In the genomic region with DNA sequence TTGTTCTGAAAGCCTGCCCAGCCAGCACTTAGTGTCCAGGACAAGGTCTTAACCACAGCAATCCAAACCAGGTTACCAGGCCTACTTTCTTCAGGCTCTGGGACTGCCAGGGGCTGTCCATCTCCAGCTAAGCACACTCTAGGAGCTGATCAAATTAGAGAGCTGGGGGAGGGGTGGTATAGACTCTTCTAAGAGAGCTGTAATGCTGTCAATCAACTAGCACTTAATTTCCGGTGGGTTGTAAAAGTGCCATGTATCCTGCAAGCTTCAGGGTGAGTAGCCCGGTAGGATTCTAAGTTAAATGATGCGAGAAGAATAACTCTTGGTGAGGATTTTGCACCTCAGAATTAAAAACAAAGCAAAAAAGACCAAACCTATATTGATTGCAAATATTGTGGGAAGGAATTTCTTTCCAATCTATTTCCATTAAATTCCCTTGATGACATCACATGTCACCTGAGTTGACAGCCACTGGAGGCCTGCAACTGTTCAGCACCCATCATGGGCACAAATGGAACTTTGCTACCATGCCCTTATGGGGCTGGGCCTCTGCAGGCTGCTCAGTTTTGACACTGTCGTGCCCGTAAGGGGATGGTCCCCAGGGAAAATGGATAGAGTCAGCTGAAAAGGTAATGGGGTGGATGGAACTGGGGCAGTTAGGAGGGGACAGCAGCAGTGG, we compare ENCODE assay signal across 1 cellular context.
A peak's percentile ranks its signal among the peaks of the same experiment; 100 is the strongest.
TF ChIP-seq lines count a peak whose summit lies in the region.

No MANE protein-coding gene starts in this region.

TF ChIP-seq in HEK293, 187 proteins besides CTCF, POLR2A, EP300 and RAD21 (continued from another document):
- TF ChIP-seq TRIM28 (IDR thresholded peaks at IDR 0.05; ENCODE audit: borderline replicate concordance, low read length), result peak; percentile 36; the same call in 1 of the 2 replicates
- TF ChIP-seq ZNF335 (tag by site-specific recombination; conservative IDR thresholded peaks at IDR 0.05), result peak; percentile 64; the same call in 1 of the 2 replicates
- TF ChIP-seq OSR2 (tag by site-specific recombination; IDR thresholded peaks at IDR 0.05), result peak; percentile 73
